10 cellular contexts compared by ENCODE assay signal in the genomic region with DNA sequence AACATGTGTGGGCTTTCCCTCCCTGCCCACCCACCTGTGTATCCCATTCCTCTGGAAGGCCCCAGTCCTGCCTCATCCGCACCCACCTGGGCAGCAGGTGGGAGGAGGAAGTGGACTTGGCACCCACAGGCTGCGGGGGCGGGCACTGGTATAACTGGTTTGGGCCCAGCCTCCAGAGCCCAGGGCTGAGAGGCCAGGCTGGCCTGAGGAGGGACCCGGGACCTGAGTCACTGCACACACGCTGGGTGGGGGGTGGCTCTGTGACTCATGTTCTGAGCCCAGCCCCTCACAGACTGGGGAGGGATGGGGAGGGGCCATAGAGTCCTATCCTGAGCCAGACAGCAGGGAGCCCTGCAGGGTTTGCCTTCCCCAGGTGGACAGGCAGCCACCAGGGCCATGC. TPM values are rescaled to one million over a fixed set of nuclear protein-coding genes. Genes with fewer than 3 reads are reported as not detected.
DNase-seq lines count a peak whose midpoint lies in the region; ATAC-seq, FAIRE-seq and TF ChIP-seq lines count a peak whose summit lies in the region.
"Had no signal": no experiment of that assay in that cellular context is flagged by ENCODE, and none has a peak within 500 bp of the region (broad histone marks: within the 10 kb centered on the region; RNA-seq: fewer than 3 reads in every experiment).

No MANE protein-coding gene starts in this region.

- no peak overlapping the region for H3K4me3 ChIP-seq in SK-N-SH (ENCODE audit: low read depth in 2 of 2, low read length in 1 of 2)

- H3K9me2 ChIP-seq in SK-N-SH, result no peaks in the 10 kb centered on the region

- 0 out of 2 replicates have a peak overlapping the region, but pooled peaks have one; percentile 21 for H3K9ac ChIP-seq in SK-N-SH

- H3K27me3 ChIP-seq in SK-N-SH (ENCODE audit: insufficient read depth) (no peaks in the 10 kb centered on the region), foreskin keratinocyte (no peaks in the 10 kb centered on the region)

- no peak overlapping the region for H3K4me3 Mint-ChIP-seq in stimulated activated effector memory CD8-positive, alpha-beta T cell treated with anti-CD3 and anti-CD28 coated beads, Interleukin-12 subunit alpha, Interleukin-12 subunit beta, amount 100 ng/mL, for 72 hours

- POLR2A ChIA-PET in SK-N-SH (lab: Yijun Ruan, JAX), result no interaction called here

- H3K36me3 ChIP-seq in SK-N-SH (replicated peaks in 1 of 2; ENCODE audit: control insufficient read depth in 1 of 2, insufficient read depth in 2 of 2, low read length in 1 of 2), result no peaks in the 10 kb centered on the region

- peak; percentile 62 for FAIRE-seq in H54 (lab: Jason Lieb, UNC)
- FAIRE-seq: GM19239 had no signal

- 60% methylated on average over 1 of the region's 5 CpGs for WGBS in SK-N-SH (ENCODE audit: low lambda C conversion rate)

- ATAC-seq in foreskin keratinocyte (peak; percentile 90), GM19328 (IDR thresholded peaks at IDR 0.05; ENCODE audit: unreplicated experiment) (no peak), GM21825 (IDR thresholded peaks at IDR 0.05; ENCODE audit: unreplicated experiment) (no peak), HG03469 (IDR thresholded peaks at IDR 0.05; ENCODE audit: unreplicated experiment) (no peak)
- peak; percentile 25 for ATAC-seq in stimulated activated effector memory CD8-positive, alpha-beta T cell treated with anti-CD3 and anti-CD28 coated beads, Interleukin-12 subunit alpha, Interleukin-12 subunit beta, amount 100 ng/mL, for 72 hours

- TF ChIP-seq CTCF in SK-N-SH (IDR thresholded peaks at IDR 0.05), result no peak
- TF ChIP-seq CTCF in foreskin keratinocyte (conservative IDR thresholded peaks at IDR 0.05), result no peak

- peaks cover 19% of the 10 kb centered on the region for H3K4me1 Mint-ChIP-seq in stimulated activated effector memory CD8-positive, alpha-beta T cell treated with anti-CD3 and anti-CD28 coated beads, Interleukin-12 subunit alpha, Interleukin-12 subunit beta, amount 100 ng/mL, for 72 hours

- H3F3A ChIP-seq in SK-N-SH (replicated peaks; ENCODE audit: insufficient read depth), result no peaks in the 10 kb centered on the region

- TF ChIP-seq EP300 in SK-N-SH (IDR thresholded peaks at IDR 0.05; ENCODE audit: borderline replicate concordance in 1 of 2, low read depth in 1 of 2, low read length in 1 of 2), result no peak

- no peaks in the 10 kb centered on the region for H3K79me2 ChIP-seq in SK-N-SH (ENCODE audit: insufficient read depth)

- CTCF ChIA-PET in SK-N-SH (lab: Yijun Ruan, JAX), result interaction anchor here (0.6 to 2.2 kb wide), 6 partner anchors 9 to 381 kb away, joined by 3 to 10 read pairs (median 5); no protein-coding TSS in a partner anchor

- peak overlapping the region; percentile 76 for H3K4me2 ChIP-seq in SK-N-SH

- peak; percentile 50 for TF ChIP-seq POLR2A in H54 (IDR thresholded peaks at IDR 0.05; ENCODE audit: low read depth, low read length)

- H3K36me3 Mint-ChIP-seq in stimulated activated effector memory CD8-positive, alpha-beta T cell treated with anti-CD3 and anti-CD28 coated beads, Interleukin-12 subunit alpha, Interleukin-12 subunit beta, amount 100 ng/mL, for 72 hours, result no peaks in the 10 kb centered on the region

- H3K27ac ChIP-seq in SK-N-SH (ENCODE audit: low read depth in 2 of 2, low read length in 1 of 2) (peak overlapping the region in 1 of 2 experiments; percentile 55; a peak in 1 of 4 replicates), foreskin keratinocyte (no peak overlapping the region)

- H2AFZ ChIP-seq in SK-N-SH (ENCODE audit: low read depth), result no peak overlapping the region

- H3K27ac Mint-ChIP-seq in stimulated activated effector memory CD8-positive, alpha-beta T cell treated with anti-CD3 and anti-CD28 coated beads, Interleukin-12 subunit alpha, Interleukin-12 subunit beta, amount 100 ng/mL, for 72 hours, result no peak overlapping the region

- no peak for TF ChIP-seq RAD21 in SK-N-SH (IDR thresholded peaks at IDR 0.05; ENCODE audit: low read length)

- DNase-seq in H54 (ENCODE audit: insufficient read length, low spot score) (peak; percentile 99), SK-N-SH (peak; percentile 67), foreskin keratinocyte (peak; percentile 74 to 87), NCI-H1436 (lab: John Stamatoyannopoulos, UW) (no peak)
- no peak for DNase-seq in stimulated activated effector memory CD8-positive, alpha-beta T cell treated with anti-CD3 and anti-CD28 coated beads, Interleukin-12 subunit alpha, Interleukin-12 subunit beta, amount 100 ng/mL, for 72 hours (ENCODE audit: low spot score in 2 of 2)
- DNase-seq: left cardiac atrium had no signal

- H3K4me1 ChIP-seq in SK-N-SH (ENCODE audit: control insufficient read depth in 1 of 2, insufficient read depth in 2 of 2, low read depth in 1 of 2, low read length in 1 of 2) (peaks cover 17 to 25% of the 10 kb centered on the region in 2 experiments; a peak in 3 of 4 replicates), foreskin keratinocyte (peaks cover 12% of the 10 kb centered on the region)

- H3K9me3 ChIP-seq in SK-N-SH, result no peaks in the 10 kb centered on the region

- H4K20me1 ChIP-seq in SK-N-SH (ENCODE audit: insufficient read depth), result no peaks in the 10 kb centered on the region

- H3K9me3 Mint-ChIP-seq in stimulated activated effector memory CD8-positive, alpha-beta T cell treated with anti-CD3 and anti-CD28 coated beads, Interleukin-12 subunit alpha, Interleukin-12 subunit beta, amount 100 ng/mL, for 72 hours, result no peaks in the 10 kb centered on the region

TF ChIP-seq in SK-N-SH, 30 proteins besides CTCF, POLR2A, EP300 and RAD21 (continues in another document):
- TF ChIP-seq MXI1 (IDR thresholded peaks at IDR 0.05; ENCODE audit: low read depth, low read length) (no peak), GATA2 (CRISPR knock-in tag; IDR thresholded peaks at IDR 0.05) (no peak), FOXJ3 (CRISPR knock-in tag; IDR thresholded peaks at IDR 0.05) (no peak), NRF1 (IDR thresholded peaks at IDR 0.05; ENCODE audit: low read depth, low read length) (no peak), USF2 (IDR thresholded peaks at IDR 0.05; ENCODE audit: borderline replicate concordance, low read depth, low read length) (no peak), MEF2A (IDR thresholded peaks at IDR 0.05; ENCODE audit: borderline replicate concordance, low read depth) (no peak), YY1 (IDR thresholded peaks at IDR 0.05; ENCODE audit: low read depth) (no peak), FOSL2 (IDR thresholded peaks at IDR 0.05; ENCODE audit: borderline replicate concordance, low read depth) (peak; percentile 92), ELF1 (IDR thresholded peaks at IDR 0.05) (no peak), TAF1 (IDR thresholded peaks at IDR 0.05; ENCODE audit: borderline replicate concordance, low read depth, low read length) (no peak), SMC3 (IDR thresholded peaks at IDR 0.05; ENCODE audit: low read depth, low read length) (no peak), RCOR1 (IDR thresholded peaks at IDR 0.05; ENCODE audit: low read length) (no peak)
- TF ChIP-seq, protein P1, sequence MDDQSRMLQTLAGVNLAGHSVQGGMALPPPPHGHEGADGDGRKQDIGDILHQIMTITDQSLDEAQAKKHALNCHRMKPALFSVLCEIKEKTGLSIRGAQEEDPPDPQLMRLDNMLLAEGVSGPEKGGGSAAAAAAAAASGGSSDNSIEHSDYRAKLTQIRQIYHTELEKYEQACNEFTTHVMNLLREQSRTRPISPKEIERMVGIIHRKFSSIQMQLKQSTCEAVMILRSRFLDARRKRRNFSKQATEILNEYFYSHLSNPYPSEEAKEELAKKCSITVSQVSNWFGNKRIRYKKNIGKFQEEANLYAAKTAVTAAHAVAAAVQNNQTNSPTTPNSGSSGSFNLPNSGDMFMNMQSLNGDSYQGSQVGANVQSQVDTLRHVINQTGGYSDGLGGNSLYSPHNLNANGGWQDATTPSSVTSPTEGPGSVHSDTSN (IDR thresholded peaks at IDR 0.05), result no peak
- TF ChIP-seq, protein P2, sequence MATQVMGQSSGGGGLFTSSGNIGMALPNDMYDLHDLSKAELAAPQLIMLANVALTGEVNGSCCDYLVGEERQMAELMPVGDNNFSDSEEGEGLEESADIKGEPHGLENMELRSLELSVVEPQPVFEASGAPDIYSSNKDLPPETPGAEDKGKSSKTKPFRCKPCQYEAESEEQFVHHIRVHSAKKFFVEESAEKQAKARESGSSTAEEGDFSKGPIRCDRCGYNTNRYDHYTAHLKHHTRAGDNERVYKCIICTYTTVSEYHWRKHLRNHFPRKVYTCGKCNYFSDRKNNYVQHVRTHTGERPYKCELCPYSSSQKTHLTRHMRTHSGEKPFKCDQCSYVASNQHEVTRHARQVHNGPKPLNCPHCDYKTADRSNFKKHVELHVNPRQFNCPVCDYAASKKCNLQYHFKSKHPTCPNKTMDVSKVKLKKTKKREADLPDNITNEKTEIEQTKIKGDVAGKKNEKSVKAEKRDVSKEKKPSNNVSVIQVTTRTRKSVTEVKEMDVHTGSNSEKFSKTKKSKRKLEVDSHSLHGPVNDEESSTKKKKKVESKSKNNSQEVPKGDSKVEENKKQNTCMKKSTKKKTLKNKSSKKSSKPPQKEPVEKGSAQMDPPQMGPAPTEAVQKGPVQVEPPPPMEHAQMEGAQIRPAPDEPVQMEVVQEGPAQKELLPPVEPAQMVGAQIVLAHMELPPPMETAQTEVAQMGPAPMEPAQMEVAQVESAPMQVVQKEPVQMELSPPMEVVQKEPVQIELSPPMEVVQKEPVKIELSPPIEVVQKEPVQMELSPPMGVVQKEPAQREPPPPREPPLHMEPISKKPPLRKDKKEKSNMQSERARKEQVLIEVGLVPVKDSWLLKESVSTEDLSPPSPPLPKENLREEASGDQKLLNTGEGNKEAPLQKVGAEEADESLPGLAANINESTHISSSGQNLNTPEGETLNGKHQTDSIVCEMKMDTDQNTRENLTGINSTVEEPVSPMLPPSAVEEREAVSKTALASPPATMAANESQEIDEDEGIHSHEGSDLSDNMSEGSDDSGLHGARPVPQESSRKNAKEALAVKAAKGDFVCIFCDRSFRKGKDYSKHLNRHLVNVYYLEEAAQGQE (IDR thresholded peaks at IDR 0.05; ENCODE audit: low read depth, low read length), result no peak

RNA-seq across cellular contexts. Expression of gene PHLDA2, which starts 16.7 kb away (rescaled TPM):
- polyA plus RNA-seq in SK-N-SH (2012; rRNA removed) (16.2 and 23.6 TPM in 2 replicates), foreskin keratinocyte (165 and 166 TPM in 2 replicates)
- polyA plus RNA-seq in SK-N-SH (2012; cell fraction: cytosol; rRNA removed), result 15.9 and 26.1 TPM in 2 replicates
- polyA plus RNA-seq in SK-N-SH (2012; cell fraction: nucleus; rRNA removed), result 15.9 and 37.1 TPM in 2 replicates
- 36.9 and 52.6 TPM in 2 replicates for total RNA-seq in foreskin keratinocyte

RNA-seq across cellular contexts. Expression of gene CDKN1C, which starts 26.9 kb away (rescaled TPM):
- 1.1 and 1.6 TPM in 2 replicates for polyA plus RNA-seq in SK-N-SH (2012; rRNA removed)
- 1.2 and 1.7 TPM in 2 replicates for polyA plus RNA-seq in SK-N-SH (2012; cell fraction: cytosol; rRNA removed)
- polyA plus RNA-seq in SK-N-SH (2012; cell fraction: nucleus; rRNA removed), result 2.4 and 4.2 TPM in 2 replicates
- total RNA-seq in foreskin keratinocyte, result 2.4 and 3.2 TPM in 2 replicates
- polyA plus RNA-seq in foreskin keratinocyte, result 2.6 and 2.8 TPM in 2 replicates

Comparison
In these comparisons a context has a peak if more than half of its experiments do, and no peak if none do; other contexts are left out.
1. DNase-seq: peak in H54 (single experiment), SK-N-SH (single experiment) and foreskin keratinocyte (2 of 2); none in stimulated activated effector memory CD8-positive, alpha-beta T cell treated with anti-CD3 and anti-CD28 coated beads, Interleukin-12 subunit alpha, Interleukin-12 subunit beta, amount 100 ng/mL, for 72 hours (0 of 2) and NCI-H1436 (single experiment).
2. ATAC-seq: peak in foreskin keratinocyte (single experiment) and stimulated activated effector memory CD8-positive, alpha-beta T cell treated with anti-CD3 and anti-CD28 coated beads, Interleukin-12 subunit alpha, Interleukin-12 subunit beta, amount 100 ng/mL, for 72 hours (single experiment); none in GM19328 (single experiment), GM21825 (single experiment) and HG03469 (single experiment).